In genomic region chr6:57085441-57085840, GRCh38 we compare ENCODE assay signal across 18 cellular contexts. TPM values are rescaled to one million over a fixed set of nuclear protein-coding genes. Genes with fewer than 3 reads are reported as not detected.
A peak's percentile ranks its signal among the peaks of the same experiment; 100 is the strongest.
DNase-seq lines count a peak whose midpoint lies in the region; ATAC-seq and TF ChIP-seq lines count a peak whose summit lies in the region.
"Had no signal": no experiment of that assay in that cellular context is flagged by ENCODE, and none has a peak within 500 bp of the region (broad histone marks: within the 10 kb centered on the region; RNA-seq: fewer than 3 reads in every experiment).

No MANE protein-coding gene starts in this region.

- no peak overlapping the region for H3K14ac ChIP-seq in IMR-90 (replicated peaks; ENCODE audit: low read depth, low read length)

- H3K9me2 ChIP-seq in GM23248 (ENCODE audit: insufficient read depth), result no peaks in the 10 kb centered on the region

- dilution Hi-C loops in IMR-90 (cut with HindIII; ENCODE audit: low sequenced_read_pairs, unreplicated experiment), result no loop called here

- H3K27me3 Mint-ChIP-seq in stimulated activated memory B cell treated with anti-CD40 and anti-IgM and Interleukin-4, amounts not matched to agents 10 μg/mL and 1 μg/mL and 100 μg/mL, for 72 hours, result no peaks in the 10 kb centered on the region
- H3K27me3 Mint-ChIP-seq: B cell; CD4-positive, CD25-positive, alpha-beta regulatory T cell had no signal

- no peak overlapping the region for H2BK5ac ChIP-seq in IMR-90 (ENCODE audit: low read depth, low read length, poor library complexity, severe bottlenecking)

- no TSS peak for BruUV-seq in IMR-90 (replicated peaks; lab: Mats Ljungman, UMichigan)

- H2AK9ac ChIP-seq in IMR-90 (replicated peaks; ENCODE audit: low read depth, low read length, poor library complexity), result no peak overlapping the region

- H3K9me1 ChIP-seq in IMR-90 (ENCODE audit: insufficient read depth, low read length), result no peaks in the 10 kb centered on the region; the same call in 1 of the 2 replicates

- CTCF ChIA-PET in IMR-90 (lab: Yijun Ruan, JAX), result no interaction called here

- H3K9ac ChIP-seq in GM23248 (no peak overlapping the region), IMR-90 (ENCODE audit: low read depth, low read length) (no peak overlapping the region)
- H3K9ac ChIP-seq: BLaER1 had no signal

- no peak overlapping the region for H2AK5ac ChIP-seq in IMR-90 (ENCODE audit: low read depth, low read length)

- peaks cover 7% of the 10 kb centered on the region for H3K4me1 Mint-ChIP-seq in stimulated activated memory B cell treated with anti-CD40 and anti-IgM and Interleukin-4, amounts not matched to agents 10 μg/mL and 1 μg/mL and 100 μg/mL, for 72 hours

- 0 out of 4 replicates have a peak, but pooled peaks cover 0 to 4% of the 10 kb centered on the region in 2 experiments for H3K79me1 ChIP-seq in IMR-90 (ENCODE audit: low read depth in 1 of 2, low read length in 2 of 2)

- POLR2A ChIA-PET in IMR-90 (lab: Charles Lee; ENCODE audit: unreplicated experiment), result no interaction called here

- no peak overlapping the region for H4K5ac ChIP-seq in IMR-90 (ENCODE audit: low read depth, low read length)

- H4K8ac ChIP-seq in IMR-90 (ENCODE audit: low read depth in 2 of 2, low read length in 2 of 2), result no peak overlapping the region

- H3F3A ChIP-seq in GM23248 (ENCODE audit: insufficient read depth), result peaks cover 4% of the 10 kb centered on the region; the same call in 1 of the 2 replicates

- no peak overlapping the region for H3K4ac ChIP-seq in IMR-90 (ENCODE audit: low read depth, low read length)

- H2BK120ac ChIP-seq in IMR-90 (ENCODE audit: low read depth, low read length), result no peak overlapping the region

- ATAC-seq in IMR-90 (ENCODE audit: low read depth), result no peak
- no peak for ATAC-seq in GM21576 (IDR thresholded peaks at IDR 0.05; ENCODE audit: unreplicated experiment)
- no peak for ATAC-seq in stimulated activated memory B cell treated with anti-CD40 and anti-IgM and Interleukin-4, amounts not matched to agents 10 μg/mL and 1 μg/mL and 100 μg/mL, for 72 hours
- ATAC-seq: CD8-positive, alpha-beta T cell; GM23338 had no signal

- no peak overlapping the region for H3K27ac ChIP-seq in GM23248
- no peak overlapping the region for H3K27ac ChIP-seq in IMR-90 (ENCODE audit: insufficient read depth, low read length)
- H3K27ac ChIP-seq: BLaER1, C4-2B had no signal

- H2BK15ac ChIP-seq in IMR-90 (ENCODE audit: low read depth, low read length), result no peak overlapping the region

- DNase-seq in GM23248, result peak; percentile 30
- peak; percentile 22 for DNase-seq in IMR-90
- DNase-seq in dermis blood vessel endothelial cell, result peak; percentile 10
- DNase-seq in effector CD4-positive, alpha-beta T cell, result no peak
- DNase-seq: Caco-2; CD4-positive, CD25-positive, alpha-beta regulatory T cell; CD8-positive, alpha-beta T cell; DMS153; DND-41; GDM1; H9; HFFc6 had no signal

- H3K27me3 ChIP-seq in GM23248 (replicated peaks; ENCODE audit: insufficient read depth), result no peaks in the 10 kb centered on the region
- H3K27me3 ChIP-seq in IMR-90 (ENCODE audit: control insufficient read depth, insufficient read depth, low read length), result no peaks in the 10 kb centered on the region
- H3K27me3 ChIP-seq: BLaER1 had no signal

- peaks cover 4% of the 10 kb centered on the region for H3K36me3 Mint-ChIP-seq in stimulated activated memory B cell treated with anti-CD40 and anti-IgM and Interleukin-4, amounts not matched to agents 10 μg/mL and 1 μg/mL and 100 μg/mL, for 72 hours

- WGBS in GM23248 (ENCODE audit: low coverage in 1 of 2, low lambda C conversion rate in 2 of 2, missing lambda C conversion rate in 2 of 2), 2 experiments, result 29 to 36% methylated on average over 2 of the region's 2 CpGs
- WGBS in IMR-90 (ENCODE audit: extremely low coverage in 2 of 2, insufficient read length in 1 of 2), 2 experiments, result no CpG with 5 or more reads among the region's 2 CpGs

- H4K91ac ChIP-seq in IMR-90 (ENCODE audit: insufficient read depth, low read depth, low read length), result no peak overlapping the region

- H2AFZ ChIP-seq in GM23248 (no peak overlapping the region), IMR-90 (replicated peaks; ENCODE audit: low read length, poor library complexity) (no peak overlapping the region)
- H2AFZ ChIP-seq: GM23338 had no signal

- H4K20me1 ChIP-seq in GM23248 (ENCODE audit: insufficient read depth), result no peaks in the 10 kb centered on the region
- no peaks in the 10 kb centered on the region for H4K20me1 ChIP-seq in IMR-90 (ENCODE audit: insufficient read depth, low read length)
- H4K20me1 ChIP-seq: BLaER1 had no signal

- H3K18ac ChIP-seq in IMR-90 (ENCODE audit: low read depth, low read length), result no peak overlapping the region

- H3K4me2 ChIP-seq in GM23248 (ENCODE audit: unreplicated experiment), result no peak overlapping the region
- H3K4me2 ChIP-seq in IMR-90 (ENCODE audit: low read depth, low read length), result no peak overlapping the region
- H3K4me2 ChIP-seq: BLaER1, GM23338 had no signal

- H3K79me2 ChIP-seq in GM23248 (ENCODE audit: insufficient read depth), result no peaks in the 10 kb centered on the region

- no peak overlapping the region for H3K4me3 ChIP-seq in GM23248
- H3K4me3 ChIP-seq in IMR-90 (ENCODE audit: insufficient read depth, low read depth, low read length), result no peak overlapping the region
- H3K4me3 ChIP-seq: BLaER1, GM23338 had no signal

- no peak for TF ChIP-seq POLR2A in IMR-90 (IDR thresholded peaks at IDR 0.05; ENCODE audit: low read depth, low read length)

- H3K23ac ChIP-seq in IMR-90 (ENCODE audit: low read depth, low read length), result no peak overlapping the region

- intact Hi-C loops in IMR-90 (cut with micrococcal nuclease), result loop anchor here (5.0 kb wide), 1 partner anchor 183 kb away; no protein-coding TSS in a partner anchor

- no peak overlapping the region for H3K56ac ChIP-seq in IMR-90 (ENCODE audit: extremely low read depth, insufficient read depth, low read length)

- no peak for TF ChIP-seq RAD21 in IMR-90 (IDR thresholded peaks at IDR 0.05; ENCODE audit: low read length)

- in situ Hi-C loops in GM23248 (cut with MboI) (no loop called here), IMR-90 (cut with MboI; ENCODE audit: low sequenced_read_pairs) (no loop called here)

- no peak overlapping the region for H3K4me3 Mint-ChIP-seq in stimulated activated memory B cell treated with anti-CD40 and anti-IgM and Interleukin-4, amounts not matched to agents 10 μg/mL and 1 μg/mL and 100 μg/mL, for 72 hours
- H3K4me3 Mint-ChIP-seq: B cell; CD4-positive, CD25-positive, alpha-beta regulatory T cell; CD8-positive, alpha-beta T cell; GM23338; H9; HFFc6 had no signal

- H3K27ac Mint-ChIP-seq in stimulated activated memory B cell treated with anti-CD40 and anti-IgM and Interleukin-4, amounts not matched to agents 10 μg/mL and 1 μg/mL and 100 μg/mL, for 72 hours, result no peak overlapping the region
- H3K27ac Mint-ChIP-seq: B cell; CD4-positive, CD25-positive, alpha-beta regulatory T cell; CD8-positive, alpha-beta T cell; GM23338; H9; HFFc6 had no signal

- peaks cover under 1% of the 10 kb centered on the region for H3K9me3 Mint-ChIP-seq in stimulated activated memory B cell treated with anti-CD40 and anti-IgM and Interleukin-4, amounts not matched to agents 10 μg/mL and 1 μg/mL and 100 μg/mL, for 72 hours
- H3K9me3 Mint-ChIP-seq: GM23338, H9, HFFc6 had no signal

- H3K36me3 ChIP-seq in GM23248 (ENCODE audit: low read depth), result no peaks in the 10 kb centered on the region
- no peaks in the 10 kb centered on the region for H3K36me3 ChIP-seq in IMR-90 (ENCODE audit: control insufficient read depth, insufficient read depth, low read length)
- H3K36me3 ChIP-seq: BLaER1 had no signal

- H3K4me1 ChIP-seq in GM23248 (ENCODE audit: insufficient read depth), result no peaks in the 10 kb centered on the region; the same call in 1 of the 2 replicates
- H3K4me1 ChIP-seq in IMR-90 (ENCODE audit: control insufficient read depth, insufficient read depth, low read length), result peaks cover 10% of the 10 kb centered on the region

- TF ChIP-seq CTCF in IMR-90 (conservative IDR thresholded peaks at IDR 0.05; ENCODE audit: low read depth, low read length), result no peak

- H3K9me3 ChIP-seq in GM23248 (ENCODE audit: low read depth) (peaks cover 2% of the 10 kb centered on the region), IMR-90 (ENCODE audit: control insufficient read depth, insufficient read depth, low read length) (no peaks in the 10 kb centered on the region)
- H3K9me3 ChIP-seq: Caco-2 had no signal

- no peak overlapping the region for H2BK20ac ChIP-seq in IMR-90 (ENCODE audit: low read depth, low read length)

TF ChIP-seq in IMR-90, 13 proteins besides CTCF, POLR2A, EP300 and RAD21:
- TF ChIP-seq BHLHE40 (IDR thresholded peaks at IDR 0.05; ENCODE audit: low read depth, low read length) (no peak), USF2 (IDR thresholded peaks at IDR 0.05; ENCODE audit: low read depth, low read length) (no peak), RCOR1 (IDR thresholded peaks at IDR 0.05; ENCODE audit: insufficient replicate concordance, low read length) (no peak)

RNA-seq across cellular contexts. Expression of gene ZNF451, which starts 4.5 kb away (rescaled TPM):
- total RNA-seq in GM23248 (2014; rRNA removed; shearing (Covaris generic)), result 39.0 and 42.4 TPM in 2 replicates
- 19.9 and 20.1 TPM in 2 replicates for polyA plus RNA-seq in GM23248 (2016; fragmentation: Nextera tagmentation; extraction: Ambion mirVana)
- 48.6 and 63.0 TPM in 2 replicates for total RNA-seq in IMR-90 (2012; rRNA removed)
- 8.0 and 10.0 TPM in 2 replicates for polyA plus RNA-seq in IMR-90 (2012; rRNA removed)
- 1.4 and 2.3 TPM in 2 replicates for polyA plus RNA-seq in IMR-90 (2012; cell fraction: cytosol; rRNA removed)
- polyA plus RNA-seq in IMR-90 (2012; cell fraction: nucleus; rRNA removed; ENCODE audit: low replicate concordance), result 2.6 and 27.7 TPM in 2 replicates
- total RNA-seq in dermis blood vessel endothelial cell, result 60.4 and 69.1 TPM in 2 replicates

RNA-seq across cellular contexts. Expression of gene KIAA1586, which starts 38.9 kb away (rescaled TPM):
- 11.8 and 12.9 TPM in 2 replicates for total RNA-seq in GM23248 (2014; rRNA removed; shearing (Covaris generic))
- polyA plus RNA-seq in GM23248 (2016; fragmentation: Nextera tagmentation; extraction: Ambion mirVana), result 18.6 and 19.0 TPM in 2 replicates
- 3.8 and 15.0 TPM in 2 replicates for total RNA-seq in IMR-90 (2012; rRNA removed)
- 3.5 and 3.6 TPM in 2 replicates for polyA plus RNA-seq in IMR-90 (2012; rRNA removed)
- 0.28 and 0.32 TPM in 2 replicates for polyA plus RNA-seq in IMR-90 (2012; cell fraction: cytosol; rRNA removed)
- polyA plus RNA-seq in IMR-90 (2012; cell fraction: nucleus; rRNA removed; ENCODE audit: low replicate concordance), result 0.15 and 2.2 TPM in 2 replicates
- total RNA-seq in dermis blood vessel endothelial cell, result 16.4 and 18.4 TPM in 2 replicates
